In the genomic region with DNA sequence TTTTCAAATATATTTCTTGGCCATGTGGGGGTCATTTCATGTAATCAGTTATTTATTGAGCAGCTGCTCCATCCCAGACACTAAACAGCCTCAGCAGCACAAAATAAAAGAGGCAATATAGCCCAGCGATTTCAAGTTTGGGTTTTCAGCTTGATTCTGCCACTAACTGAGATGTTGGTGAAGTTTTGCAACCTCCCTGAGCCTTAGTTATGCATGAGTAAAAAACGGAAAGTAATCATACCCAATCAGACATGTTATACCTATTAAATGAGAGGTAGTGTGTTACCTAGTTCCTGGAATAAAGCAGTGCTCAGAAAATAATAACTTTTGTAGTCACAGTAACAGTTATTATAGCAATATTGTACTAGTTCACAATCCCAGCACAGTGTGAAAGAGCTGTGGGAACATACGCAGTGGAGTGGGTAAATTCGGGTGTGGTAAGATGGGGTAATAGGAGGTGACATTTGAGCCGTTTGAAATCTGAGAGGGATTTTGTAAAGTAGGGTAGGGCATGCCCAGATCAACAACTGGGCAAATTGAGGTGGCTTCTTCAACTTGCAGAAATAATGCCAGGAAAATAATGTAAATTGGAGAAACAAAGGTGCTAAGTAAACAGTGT, we compare ENCODE assay signal across 8 cellular contexts. TPM values are rescaled to one million over a fixed set of nuclear protein-coding genes. Genes with fewer than 3 reads are reported as not detected.
DNase-seq lines count a peak whose midpoint lies in the region; ATAC-seq and TF ChIP-seq lines count a peak whose summit lies in the region.

No MANE protein-coding gene starts in this region.

- H3K9me3 ChIP-seq in neutrophil, result no peaks in the 10 kb centered on the region

- peak overlapping the region in 23 of 59 donors; percentile 8 to 97 (median 90) for H3K27ac ChIP-seq in dorsolateral prefrontal cortex
- peak overlapping the region; percentile 100 for H3K27ac ChIP-seq in neutrophil

- intact Hi-C loops in dorsolateral prefrontal cortex (cut with DNase I), result loop anchor here in 1 of 2 donors (5.0 kb wide), 2 partner anchors 33 to 37 kb away; no protein-coding TSS in a partner anchor

- H3K36me3 ChIP-seq in neutrophil, result peaks cover 42% of the 10 kb centered on the region

- in situ Hi-C loops in ACHN (cut with HindIII; ENCODE audit: low pct_ligation_motif_present, low pct_unique_long_range_greater_than_20kb, low sequenced_read_pairs), result no loop called here

- DNase-seq in GM12865 (ENCODE audit: low read depth), result no peak
- DNase-seq in MV-4-11 (lab: John Stamatoyannopoulos, UW), result peak; percentile 20
- DNase-seq in dorsolateral prefrontal cortex, result no peak
- DNase-seq in ACHN, result no peak
- no peak for DNase-seq in NCI-H345 treated with DMSO at 0.1 percent for 48 hours (lab: John Stamatoyannopoulos, UW; ENCODE audit: unreplicated experiment)
- DNase-seq in NCI-H1694 treated with DMSO at 0.1 percent for 48 hours (lab: John Stamatoyannopoulos, UW), result no peak

- TF ChIP-seq CTCF in GM12865 (IDR thresholded peaks at IDR 0.05; ENCODE audit: insufficient read depth, low read depth, low read length, missing control alignments) (no peak), dorsolateral prefrontal cortex (IDR thresholded peaks at IDR 0.05 in 54 of 56, conservative IDR thresholded peaks at IDR 0.05 in 2 of 56; ENCODE audit: low read depth in 1 of 56, partially characterized antibody in 56 of 56) (no peak), neutrophil (IDR thresholded peaks at IDR 0.05) (no peak)

- H3K4me3 ChIP-seq in GM12865 (ENCODE audit: low read depth, low read length), result peak overlapping the region; percentile 79
- H3K4me3 ChIP-seq in dorsolateral prefrontal cortex, result peak overlapping the region in 33 of 59 donors; percentile 50 to 99 (median 89)
- peak overlapping the region; percentile 89 to 94 for H3K4me3 ChIP-seq in neutrophil (ENCODE audit: low read depth in 1 of 2, low read length in 1 of 2)

- H3K27me3 ChIP-seq in dorsolateral prefrontal cortex (no peaks in the 10 kb centered on the region), neutrophil (no peaks in the 10 kb centered on the region)

- H3K4me1 ChIP-seq in neutrophil (ENCODE audit: control insufficient read depth in 1 of 2, insufficient read depth in 1 of 2, low read depth in 1 of 2, low read length in 1 of 2), result peaks cover 78 to 82% of the 10 kb centered on the region in 2 experiments

- ATAC-seq in GM18517 (IDR thresholded peaks at IDR 0.05; ENCODE audit: unreplicated experiment), result no peak

RNA-seq across cellular contexts. Expression of a gene that starts 1.5 kb away (rescaled TPM):
- total RNA-seq in dorsolateral prefrontal cortex, result 10 to 100 TPM in 117 of 120 experiments, 1 to 10 TPM in 3; 8.7 to 21.9 (median 14.9) TPM
